8 cellular contexts compared by ENCODE assay signal in genomic region chr2:96556441-96557330, GRCh38. TPM values are rescaled to one million over a fixed set of nuclear protein-coding genes. Genes with fewer than 3 reads are reported as not detected.
A peak's percentile ranks its signal among the peaks of the same experiment; 100 is the strongest.
DNase-seq lines count a peak whose midpoint lies in the region; ATAC-seq lines count a peak whose summit lies in the region.

No MANE protein-coding gene starts in this region.

- peaks cover 13% of the 10 kb centered on the region for H3K4me1 Mint-ChIP-seq in central memory CD8-positive, alpha-beta T cell

- H3K27me3 Mint-ChIP-seq in central memory CD8-positive, alpha-beta T cell: no peaks in the 10 kb centered on the region

- H3K36me3 Mint-ChIP-seq in central memory CD8-positive, alpha-beta T cell (ENCODE audit: insufficient read depth): peaks cover 19% of the 10 kb centered on the region

- DNase-seq in ELF-1 (ENCODE audit: low read depth, low spot score): peak; percentile 43
- peak; percentile 95 for DNase-seq in RPMI7951 (ENCODE audit: low read depth)
- no peak for DNase-seq in central memory CD8-positive, alpha-beta T cell (ENCODE audit: low spot score in 2 of 2)
- peak in 2 of 3 donors; percentile 56 to 68 for DNase-seq in stimulated activated CD4-positive, alpha-beta T cell treated with anti-CD3 and anti-CD28 coated beads, Interleukin-12 subunit alpha, Interleukin-12 subunit beta, amount 100 ng/mL, for 48 hours (ENCODE audit: low read depth in 2 of 3, low spot score in 1 of 3)
- no peak for DNase-seq in NCI-H2107 (lab: John Stamatoyannopoulos, UW)
- DNase-seq in COR-L47 (lab: John Stamatoyannopoulos, UW): no peak
- DNase-seq in NCI-H774 (lab: John Stamatoyannopoulos, UW): no peak
- no peak for DNase-seq in iPS-NIHi11 (ENCODE audit: low spot score)

- H3K4me3 Mint-ChIP-seq in central memory CD8-positive, alpha-beta T cell: no peak overlapping the region

- H3K27ac Mint-ChIP-seq in central memory CD8-positive, alpha-beta T cell (ENCODE audit: low read depth): peak overlapping the region; percentile 52

- peak; percentile 15 for ATAC-seq in central memory CD8-positive, alpha-beta T cell (replicated peaks; ENCODE audit: extremely low read depth, poor library complexity, severe bottlenecking)

- H3K9me3 Mint-ChIP-seq in central memory CD8-positive, alpha-beta T cell: no peaks in the 10 kb centered on the region

RNA-seq across cellular contexts. Expression of gene ARID5A, which starts 20.1 kb away (rescaled TPM):
- 9.0 and 12.6 TPM in 2 replicates for total RNA-seq in RPMI7951 (2014; rRNA removed; shearing (Covaris generic))

RNA-seq across cellular contexts. Expression of gene NEURL3, which starts 51.5 kb away (rescaled TPM):
- total RNA-seq in RPMI7951 (2014; rRNA removed; shearing (Covaris generic)): 0.48 TPM in 1 of 2 replicates, not detected in the other

Comparison
In these comparisons a context has a peak if more than half of its experiments do, and no peak if none do; other contexts are left out.
1. DNase-seq: peak in ELF-1 (single experiment), RPMI7951 (single experiment) and stimulated activated CD4-positive, alpha-beta T cell treated with anti-CD3 and anti-CD28 coated beads, Interleukin-12 subunit alpha, Interleukin-12 subunit beta, amount 100 ng/mL, for 48 hours (2 of 3); none in central memory CD8-positive, alpha-beta T cell (0 of 2), NCI-H2107 (single experiment), COR-L47 (single experiment), NCI-H774 (single experiment) and iPS-NIHi11 (single experiment).